8 cellular contexts compared by ENCODE assay signal in the genomic region with DNA sequence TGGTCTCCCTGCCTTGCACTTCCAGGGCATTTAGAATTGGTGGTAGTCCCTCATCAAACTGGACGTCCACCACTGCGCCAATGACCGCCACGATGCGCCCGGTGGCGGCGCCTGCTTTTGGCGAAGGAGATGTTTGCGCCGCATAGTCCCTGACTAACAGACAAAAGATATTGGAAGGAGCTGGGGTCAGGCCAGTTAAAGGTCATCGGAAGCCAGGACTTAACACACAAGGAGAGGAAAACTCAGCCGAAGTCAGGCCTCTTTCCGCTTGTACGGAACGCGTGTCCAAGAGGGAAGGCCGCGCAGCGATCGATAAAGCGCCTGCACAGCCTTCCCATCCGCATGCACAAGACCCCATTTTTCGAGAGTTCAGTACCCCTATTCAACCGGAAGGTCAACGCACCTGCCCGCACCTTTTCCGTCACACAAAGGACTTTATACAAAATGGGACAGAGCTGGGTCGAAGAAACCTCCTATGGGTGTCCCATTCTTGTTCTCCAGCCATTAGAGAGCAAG. TPM values are rescaled to one million over a fixed set of nuclear protein-coding genes. Genes with fewer than 3 reads are reported as not detected.
DNase-seq lines count a peak whose midpoint lies in the region; ATAC-seq and TF ChIP-seq lines count a peak whose summit lies in the region.

No MANE protein-coding gene starts in this region.

- H3K27me3 ChIP-seq in BJ (ENCODE audit: control insufficient read depth, insufficient read depth, low read length) = no peaks in the 10 kb centered on the region
- H3K27me3 ChIP-seq in KMS-11 (ENCODE audit: insufficient read depth, low read depth) = no peaks in the 10 kb centered on the region
- no peaks in the 10 kb centered on the region for H3K27me3 ChIP-seq in brain microvascular endothelial cell (replicated peaks)
- H3K27me3 ChIP-seq in subcutaneous abdominal adipose tissue (ENCODE audit: control insufficient read depth in 5 of 5, insufficient read depth in 4 of 5, low read length in 5 of 5) = no peaks in the 10 kb centered on the region

- POLR2A ChIA-PET in BJ (lab: Charles Lee) = interaction anchor here (0.5 to 0.7 kb wide), 3 partner anchors 8 to 125 kb away, joined by 3 to 8 read pairs (median 7); no protein-coding TSS in a partner anchor

- CTCF ChIA-PET in BJ (lab: Yijun Ruan, JAX) = interaction anchor here (0.6 to 3.0 kb wide), 2 partner anchors 9 to 53 kb away, joined by 3 to 17 read pairs; no protein-coding TSS in a partner anchor

- H4K20me1 ChIP-seq in KMS-11 (ENCODE audit: insufficient read depth) = peaks cover 29% of the 10 kb centered on the region

- H3K4me2 ChIP-seq in KMS-11 = peak overlapping the region; percentile 99

- in situ Hi-C loops in brain microvascular endothelial cell (cut with HindIII; ENCODE audit: low pct_ligation_motif_present, low sequenced_read_pairs) = no loop called here

- TF ChIP-seq CTCF in BJ (IDR thresholded peaks at IDR 0.05; ENCODE audit: insufficient read depth, low read depth, low read length) (0 out of 2 replicates have a peak, but pooled peaks have one; percentile 2), KMS-11 (conservative IDR thresholded peaks at IDR 0.05; ENCODE audit: low read depth, low read length) (no peak), brain microvascular endothelial cell (IDR thresholded peaks at IDR 0.05; ENCODE audit: low read depth, low read length, missing control alignments) (no peak)

- peaks cover 50% of the 10 kb centered on the region for H3K79me2 ChIP-seq in KMS-11 (ENCODE audit: insufficient read depth, low read depth)

- ATAC-seq in left lobe of liver (peak; percentile 28), HG03342 (IDR thresholded peaks at IDR 0.05; ENCODE audit: unreplicated experiment) (no peak), GM18870 (IDR thresholded peaks at IDR 0.05; ENCODE audit: unreplicated experiment) (no peak)

- H3K4me1 ChIP-seq in KMS-11 (ENCODE audit: low read depth, poor library complexity, severe bottlenecking) = peaks cover 53% of the 10 kb centered on the region
- peaks cover 6 to 28% (median 25%) of the 10 kb centered on the region in 5 donors for H3K4me1 ChIP-seq in subcutaneous abdominal adipose tissue (ENCODE audit: control insufficient read depth in 5 of 5, insufficient read depth in 5 of 5, low read length in 5 of 5)

- H3K36me3 ChIP-seq in BJ (ENCODE audit: control insufficient read depth, insufficient read depth, low read length) (peaks cover 13% of the 10 kb centered on the region), KMS-11 (ENCODE audit: insufficient read depth) (peaks cover 36% of the 10 kb centered on the region; the same call in 1 of the 2 replicates), brain microvascular endothelial cell (replicated peaks) (peaks cover 36% of the 10 kb centered on the region), subcutaneous abdominal adipose tissue (ENCODE audit: control insufficient read depth in 5 of 5, insufficient read depth in 5 of 5, low read length in 5 of 5) (peaks cover 16 to 40% (median 35%) of the 10 kb centered on the region in 5 donors)

- H3K9ac ChIP-seq in KMS-11 (peak overlapping the region; percentile 86), subcutaneous abdominal adipose tissue (ENCODE audit: low read length in 5 of 5) (peak overlapping the region; percentile 93 to 99 (median 94))

- peak overlapping the region; percentile 64 for H3K4me3 ChIP-seq in BJ (ENCODE audit: low read depth, low read length)
- no peak overlapping the region for H3K4me3 ChIP-seq in KMS-11 (IDR thresholded peaks at IDR 0.05; ENCODE audit: insufficient read depth, low read depth, low read length)
- H3K4me3 ChIP-seq in brain microvascular endothelial cell (ENCODE audit: low read depth, low read length) = peak overlapping the region; percentile 100
- peak overlapping the region; percentile 98 to 100 (median 100) for H3K4me3 ChIP-seq in subcutaneous abdominal adipose tissue (ENCODE audit: low read depth in 1 of 5, low read length in 5 of 5)

- no peaks in the 10 kb centered on the region for H3K9me3 ChIP-seq in subcutaneous abdominal adipose tissue (ENCODE audit: control insufficient read depth in 5 of 5, low read length in 5 of 5)

- peak overlapping the region; percentile 78 for H3K27ac ChIP-seq in KMS-11
- H3K27ac ChIP-seq in brain microvascular endothelial cell = peak overlapping the region; percentile 59
- H3K27ac ChIP-seq in subcutaneous abdominal adipose tissue (ENCODE audit: low read depth, low read length) = peak overlapping the region; percentile 89

- peak overlapping the region; percentile 22 for H2AFZ ChIP-seq in KMS-11 (ENCODE audit: low read depth)

- DNase-seq in BJ (ENCODE audit: low read depth) (no peak), brain microvascular endothelial cell (no peak), left lobe of liver (ENCODE audit: low spot score) (peak; percentile 54), GM19240 (ENCODE audit: insufficient read length, low spot score) (no peak)

RNA-seq across cellular contexts. Expression of a gene that starts 0.5 kb away (rescaled TPM):
- 852 and 1,032 TPM in 2 replicates for polyA plus RNA-seq in BJ (2011; rRNA removed)
- 473 and 813 TPM in 2 replicates for polyA minus RNA-seq in BJ (2011; rRNA and poly(A)+ RNA removed)
- total RNA-seq in left lobe of liver = 344 TPM

RNA-seq across cellular contexts. Expression of a gene that starts 15.1 kb away (rescaled TPM):
- polyA plus RNA-seq in BJ (2011; rRNA removed) = 45.3 and 65.1 TPM in 2 replicates
- 78.2 and 103 TPM in 2 replicates for polyA minus RNA-seq in BJ (2011; rRNA and poly(A)+ RNA removed)
- 32.2 TPM for total RNA-seq in left lobe of liver

RNA-seq across cellular contexts. Expression of a gene that starts 42.8 kb away (rescaled TPM):
- polyA plus RNA-seq in BJ (2011; rRNA removed) = 24.7 and 49.1 TPM in 2 replicates
- polyA minus RNA-seq in BJ (2011; rRNA and poly(A)+ RNA removed) = 10.9 and 22.7 TPM in 2 replicates
- total RNA-seq in left lobe of liver = 72.1 TPM
